In genomic region chr7:13933536-13933935, GRCh38 we compare ENCODE assay signal across 16 cellular contexts. TPM values are rescaled to one million over a fixed set of nuclear protein-coding genes. Genes with fewer than 3 reads are reported as not detected.
"Had no signal": no experiment of that assay in that cellular context is flagged by ENCODE, and none has a peak within 500 bp of the region (broad histone marks: within the 10 kb centered on the region; RNA-seq: fewer than 3 reads in every experiment).

No MANE protein-coding gene starts in this region.

- H3K27ac Mint-ChIP-seq: activated CD4-positive, alpha-beta memory T cell treated with anti-CD3 and anti-CD28 coated beads, Interleukin-2, amount 10 ng/mL, durations not matched to agents 7 days and 5 days; activated CD4-positive, alpha-beta T cell treated with anti-CD3 and anti-CD28 coated beads for 36 hours; activated naive CD8-positive, alpha-beta T cell treated with anti-CD3 and anti-CD28 coated beads, Interleukin-2, amount 10 ng/mL, durations not matched to agents 7 days and 5 days; naive thymus-derived CD4-positive, alpha-beta T cell; stimulated activated naive CD8-positive, alpha-beta T cell treated with anti-CD3 and anti-CD28 coated beads, Interleukin-15, Interleukin-2, amounts not matched to agents 100 ng/mL and 50 ng/mL, for 24 hours had no signal

- H3K4me1 Mint-ChIP-seq: activated CD4-positive, alpha-beta memory T cell treated with anti-CD3 and anti-CD28 coated beads, Interleukin-2, amount 10 ng/mL, durations not matched to agents 7 days and 5 days; activated CD4-positive, alpha-beta T cell treated with anti-CD3 and anti-CD28 coated beads for 36 hours; activated naive CD8-positive, alpha-beta T cell treated with anti-CD3 and anti-CD28 coated beads, Interleukin-2, amount 10 ng/mL, durations not matched to agents 7 days and 5 days; naive thymus-derived CD4-positive, alpha-beta T cell had no signal

- H3K9me3 ChIP-seq: SK-N-SH, testis had no signal

- FAIRE-seq: bronchial epithelial cell had no signal

- H3K27me3 ChIP-seq: testis had no signal

- H3K4me1 ChIP-seq: testis had no signal

- H3K27me3 Mint-ChIP-seq: activated CD4-positive, alpha-beta memory T cell treated with anti-CD3 and anti-CD28 coated beads, Interleukin-2, amount 10 ng/mL, durations not matched to agents 7 days and 5 days; activated CD4-positive, alpha-beta T cell treated with anti-CD3 and anti-CD28 coated beads for 36 hours; activated naive CD8-positive, alpha-beta T cell treated with anti-CD3 and anti-CD28 coated beads, Interleukin-2, amount 10 ng/mL, durations not matched to agents 7 days and 5 days; naive thymus-derived CD4-positive, alpha-beta T cell; stimulated activated naive CD8-positive, alpha-beta T cell treated with anti-CD3 and anti-CD28 coated beads, Interleukin-15, Interleukin-2, amounts not matched to agents 100 ng/mL and 50 ng/mL, for 24 hours had no signal

- H3K4me2 ChIP-seq: SK-N-SH had no signal

- H3K9me3 Mint-ChIP-seq: activated CD4-positive, alpha-beta memory T cell treated with anti-CD3 and anti-CD28 coated beads, Interleukin-2, amount 10 ng/mL, durations not matched to agents 7 days and 5 days; activated naive CD8-positive, alpha-beta T cell treated with anti-CD3 and anti-CD28 coated beads, Interleukin-2, amount 10 ng/mL, durations not matched to agents 7 days and 5 days; stimulated activated naive CD8-positive, alpha-beta T cell treated with anti-CD3 and anti-CD28 coated beads, Interleukin-15, Interleukin-2, amounts not matched to agents 100 ng/mL and 50 ng/mL, for 24 hours had no signal

- DNase-seq: activated CD4-positive, alpha-beta memory T cell treated with anti-CD3 and anti-CD28 coated beads, Interleukin-2, amount 10 ng/mL, durations not matched to agents 7 days and 5 days; activated CD4-positive, alpha-beta T cell treated with anti-CD3 and anti-CD28 coated beads for 36 hours; activated gamma-delta T cell treated with Interleukin-2 at 50 U/mL for 16 hours; activated naive CD8-positive, alpha-beta T cell treated with anti-CD3 and anti-CD28 coated beads, Interleukin-2, amount 10 ng/mL, durations not matched to agents 7 days and 5 days; activated T-cell treated with anti-CD3 and anti-CD28 coated beads, Interleukin-2, amount 50 U/mL, for 48 hours; anterior cingulate cortex; erythroblast; left colon; naive thymus-derived CD4-positive, alpha-beta T cell; SK-N-SH; stimulated activated CD4-positive, alpha-beta T cell treated with anti-CD3 and anti-CD28 coated beads, Interleukin-4, amount 100 ng/mL, for 24 hours; T-helper 1 cell; testis had no signal

- H3K4me3 Mint-ChIP-seq: activated CD4-positive, alpha-beta memory T cell treated with anti-CD3 and anti-CD28 coated beads, Interleukin-2, amount 10 ng/mL, durations not matched to agents 7 days and 5 days; activated CD4-positive, alpha-beta T cell treated with anti-CD3 and anti-CD28 coated beads for 36 hours; activated naive CD8-positive, alpha-beta T cell treated with anti-CD3 and anti-CD28 coated beads, Interleukin-2, amount 10 ng/mL, durations not matched to agents 7 days and 5 days; naive thymus-derived CD4-positive, alpha-beta T cell; stimulated activated naive CD8-positive, alpha-beta T cell treated with anti-CD3 and anti-CD28 coated beads, Interleukin-15, Interleukin-2, amounts not matched to agents 100 ng/mL and 50 ng/mL, for 24 hours had no signal

- ATAC-seq: activated CD4-positive, alpha-beta T cell treated with anti-CD3 and anti-CD28 coated beads for 36 hours; left colon; naive thymus-derived CD4-positive, alpha-beta T cell had no signal

- H3K27ac ChIP-seq: VCaP had no signal

- H3K9ac ChIP-seq: SK-N-SH had no signal

- H3K36me3 Mint-ChIP-seq: activated naive CD8-positive, alpha-beta T cell treated with anti-CD3 and anti-CD28 coated beads, Interleukin-2, amount 10 ng/mL, durations not matched to agents 7 days and 5 days; naive thymus-derived CD4-positive, alpha-beta T cell had no signal

- H3K4me3 ChIP-seq: testis had no signal

RNA-seq across cellular contexts. Expression of gene ETV1, which starts 55.9 kb away (rescaled TPM):
- polyA plus RNA-seq: naive thymus-derived CD4-positive, alpha-beta T cell had no signal
